In genomic region chr9:71778085-71778484, GRCh38 we compare ENCODE assay signal across 1 cellular context.
TF ChIP-seq lines count a peak whose summit lies in the region.

No MANE protein-coding gene starts in this region.

TF ChIP-seq in HepG2, 621 proteins besides CTCF, POLR2A, EP300 and RAD21 (continued from another document and continues in another):
- TF ChIP-seq AFF4 (CRISPR knock-in tag; IDR thresholded peaks at IDR 0.05) = no peak
- no peak for TF ChIP-seq REXO4 (CRISPR knock-in tag; IDR thresholded peaks at IDR 0.05; ENCODE audit: borderline replicate concordance)
- 0 out of 2 replicates have a peak, but pooled peaks have one; percentile 16 for TF ChIP-seq DPF2 (CRISPR knock-in tag; IDR thresholded peaks at IDR 0.05; ENCODE audit: borderline replicate concordance, low read depth)
- TF ChIP-seq ZBTB37 (CRISPR knock-in tag; IDR thresholded peaks at IDR 0.05) = no peak
- no peak for TF ChIP-seq TBP (CRISPR knock-in tag; IDR thresholded peaks at IDR 0.05)
- 0 out of 2 replicates have a peak, but pooled peaks have one; percentile 16 for TF ChIP-seq KDM1A (CRISPR knock-in tag; IDR thresholded peaks at IDR 0.05)
- peak; percentile 82 for TF ChIP-seq SOX5 (CRISPR knock-in tag; IDR thresholded peaks at IDR 0.05; ENCODE audit: borderline replicate concordance)
- TF ChIP-seq GPBP1L1 (CRISPR knock-in tag; IDR thresholded peaks at IDR 0.05) = no peak
- no peak for TF ChIP-seq CERS6 (CRISPR knock-in tag; IDR thresholded peaks at IDR 0.05)
- TF ChIP-seq POLR2G (IDR thresholded peaks at IDR 0.05; ENCODE audit: low read depth, low read length) = no peak
- TF ChIP-seq CENPT (CRISPR knock-in tag; IDR thresholded peaks at IDR 0.05; ENCODE audit: low read depth) = no peak
- TF ChIP-seq FOXO1 (CRISPR knock-in tag; IDR thresholded peaks at IDR 0.05) = peak; percentile 65; the same call in 1 of the 2 replicates
- TF ChIP-seq MTF2 (CRISPR knock-in tag; IDR thresholded peaks at IDR 0.05; ENCODE audit: borderline replicate concordance) = no peak
- TF ChIP-seq EEA1 (CRISPR knock-in tag; IDR thresholded peaks at IDR 0.05; ENCODE audit: borderline replicate concordance) = no peak
- peak; percentile 56 for TF ChIP-seq HNF4A (CRISPR knock-in tag; IDR thresholded peaks at IDR 0.05)
- no peak for TF ChIP-seq ZNF350 (CRISPR knock-in tag; IDR thresholded peaks at IDR 0.05; ENCODE audit: borderline replicate concordance, low read depth)
- TF ChIP-seq SKIL (CRISPR knock-in tag; IDR thresholded peaks at IDR 0.05; ENCODE audit: borderline replicate concordance) = peak; percentile 90
- TF ChIP-seq ZBTB3 (CRISPR knock-in tag; IDR thresholded peaks at IDR 0.05; ENCODE audit: borderline replicate concordance, low read depth) = peak; percentile 53; the same call in 1 of the 2 replicates
- TF ChIP-seq ZNF281 (CRISPR knock-in tag; IDR thresholded peaks at IDR 0.05; ENCODE audit: borderline replicate concordance) = peak; percentile 50; the same call in 1 of the 2 replicates
- no peak for TF ChIP-seq ZNF382 (CRISPR knock-in tag; IDR thresholded peaks at IDR 0.05; ENCODE audit: borderline replicate concordance)
- TF ChIP-seq TFE3 (CRISPR knock-in tag; IDR thresholded peaks at IDR 0.05) = peak; percentile 84
- no peak for TF ChIP-seq ZNF512 (CRISPR knock-in tag; IDR thresholded peaks at IDR 0.05)
- TF ChIP-seq DNMT3B (CRISPR knock-in tag; conservative IDR thresholded peaks at IDR 0.05) = 0 out of 2 replicates have a peak, but pooled peaks have one; percentile 30
- no peak for TF ChIP-seq HMGA1 (CRISPR knock-in tag; conservative IDR thresholded peaks at IDR 0.05)
- no peak for TF ChIP-seq ZFY (CRISPR knock-in tag; IDR thresholded peaks at IDR 0.05)
- TF ChIP-seq ZNF710 (CRISPR knock-in tag; IDR thresholded peaks at IDR 0.05; ENCODE audit: borderline replicate concordance) = no peak
- peak; percentile 67; the same call in 1 of the 2 replicates for TF ChIP-seq FOXA1 (IDR thresholded peaks at IDR 0.05)
- TF ChIP-seq FOXA1 (CRISPR knock-in tag; IDR thresholded peaks at IDR 0.05) = peak; percentile 93
- TF ChIP-seq SKI (IDR thresholded peaks at IDR 0.05; ENCODE audit: partially characterized antibody) = peak; percentile 100
- TF ChIP-seq DMAP1 (CRISPR knock-in tag; IDR thresholded peaks at IDR 0.05) = no peak
- TF ChIP-seq HNRNPH1 (optimal IDR thresholded peaks at IDR 0.05; ENCODE audit: low read depth, low read length) = no peak
- no peak for TF ChIP-seq ZBTB34 (CRISPR knock-in tag; IDR thresholded peaks at IDR 0.05)
- TF ChIP-seq ZNF883 (CRISPR knock-in tag; IDR thresholded peaks at IDR 0.05; ENCODE audit: not compliant biosample characterization) = no peak
- no peak for TF ChIP-seq ZFP82 (CRISPR knock-in tag; IDR thresholded peaks at IDR 0.05; ENCODE audit: borderline replicate concordance)
- TF ChIP-seq PAX8 (CRISPR knock-in tag; IDR thresholded peaks at IDR 0.05; ENCODE audit: borderline replicate concordance) = no peak
- no peak for TF ChIP-seq ZBTB38 (CRISPR knock-in tag; IDR thresholded peaks at IDR 0.05)
- no peak for TF ChIP-seq ARID2 (CRISPR knock-in tag; IDR thresholded peaks at IDR 0.05; ENCODE audit: borderline replicate concordance)
- peak; percentile 87 for TF ChIP-seq FOXK2 (IDR thresholded peaks at IDR 0.05)
- no peak for TF ChIP-seq TFAP4 (IDR thresholded peaks at IDR 0.05; ENCODE audit: borderline replicate concordance, low read depth)
- no peak for TF ChIP-seq ZNF841 (CRISPR knock-in tag; IDR thresholded peaks at IDR 0.05; ENCODE audit: borderline replicate concordance)
- TF ChIP-seq ZNF589 (CRISPR knock-in tag; conservative IDR thresholded peaks at IDR 0.05) = 0 out of 2 replicates have a peak, but pooled peaks have one; percentile 44
